31 cellular contexts compared by ENCODE assay signal in the genomic region with DNA sequence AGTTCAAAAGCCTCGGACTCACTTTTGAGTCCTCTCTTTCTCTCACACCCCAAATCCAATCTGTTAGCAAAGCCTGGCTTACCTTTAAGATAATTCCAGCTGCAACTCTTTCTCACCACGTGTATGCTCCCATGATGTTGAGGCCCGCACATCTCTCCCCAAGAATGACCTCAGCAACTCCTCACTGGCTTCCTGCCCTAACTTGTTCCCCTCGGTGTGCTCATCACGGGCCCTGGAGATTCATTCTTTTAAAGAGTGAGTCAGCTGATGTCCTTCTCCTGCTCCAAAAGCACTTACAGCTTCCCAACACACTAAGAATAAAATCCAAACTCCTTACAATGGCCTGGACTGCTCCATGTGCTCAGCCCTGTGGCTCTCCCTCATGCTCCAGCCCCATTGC.
DNase-seq lines count a peak whose midpoint lies in the region; ATAC-seq, FAIRE-seq and TF ChIP-seq lines count a peak whose summit lies in the region.
"Had no signal": no experiment of that assay in that cellular context is flagged by ENCODE, and none has a peak within 500 bp of the region (broad histone marks: within the 10 kb centered on the region; RNA-seq: fewer than 3 reads in every experiment).

No MANE protein-coding gene starts in this region.

- POLR2A ChIA-PET in activated CD8-positive, alpha-beta T cell treated with anti-CD3 and anti-CD28 coated beads for 36 hours (lab: Charles Lee), result no interaction called here

- peaks cover 10% of the 10 kb centered on the region; the same call in 1 of the 2 replicates for H3K4me1 Mint-ChIP-seq in HFFc6 (ENCODE audit: low read depth)
- peaks cover 6% of the 10 kb centered on the region for H3K4me1 Mint-ChIP-seq in astrocyte (ENCODE audit: low read depth, unreplicated experiment)
- no peaks in the 10 kb centered on the region for H3K4me1 Mint-ChIP-seq in activated naive CD8-positive, alpha-beta T cell treated with anti-CD3 and anti-CD28 coated beads for 36 hours
- H3K4me1 Mint-ChIP-seq in activated CD8-positive, alpha-beta T cell treated with anti-CD3 and anti-CD28 coated beads for 36 hours (ENCODE audit: low read depth), result no peaks in the 10 kb centered on the region
- no peaks in the 10 kb centered on the region for H3K4me1 Mint-ChIP-seq in activated T-cell treated with anti-CD3 and anti-CD28 coated beads, Interleukin-2, amount 50 U/mL, for 72 hours (ENCODE audit: low read depth)

- H3K27me3 Mint-ChIP-seq in HFFc6 (ENCODE audit: insufficient read depth), result no peaks in the 10 kb centered on the region; the same call in 1 of the 2 replicates
- H3K27me3 Mint-ChIP-seq in astrocyte (ENCODE audit: low read depth, unreplicated experiment), result no peaks in the 10 kb centered on the region
- no peaks in the 10 kb centered on the region for H3K27me3 Mint-ChIP-seq in activated naive CD8-positive, alpha-beta T cell treated with anti-CD3 and anti-CD28 coated beads for 36 hours
- H3K27me3 Mint-ChIP-seq in activated CD8-positive, alpha-beta T cell treated with anti-CD3 and anti-CD28 coated beads for 36 hours, result no peaks in the 10 kb centered on the region
- H3K27me3 Mint-ChIP-seq in activated T-cell treated with anti-CD3 and anti-CD28 coated beads, Interleukin-2, amount 50 U/mL, for 72 hours (ENCODE audit: low read depth), result no peaks in the 10 kb centered on the region
- H3K27me3 Mint-ChIP-seq: activated T-cell treated with anti-CD3 and anti-CD28 coated beads, Interleukin-2, amount 50 U/mL, for 24 hours; effector memory CD8-positive, alpha-beta T cell had no signal

- peak; percentile 56 for ATAC-seq in sciatic nerve
- ATAC-seq in activated CD8-positive, alpha-beta T cell treated with anti-CD3 and anti-CD28 coated beads for 36 hours, result no peak
- ATAC-seq in gastrocnemius medialis, result no peak
- no peak for ATAC-seq in activated T-cell treated with anti-CD3 and anti-CD28 coated beads, Interleukin-2, amount 50 U/mL, for 72 hours (replicated peaks in 1 of 2)
- ATAC-seq: effector memory CD8-positive, alpha-beta T cell; GM23338; heart left ventricle; PC-3; right cardiac atrium had no signal

- FAIRE-seq in astrocyte (lab: Jason Lieb, UNC), result no peak
- FAIRE-seq: keratinocyte had no signal

- in situ Hi-C loops in gastrocnemius medialis (cut with MboI; ENCODE audit: low sequenced_read_pairs in 4 of 4), result no loop called here

- no peak for TF ChIP-seq CTCF in AG10803 (conservative IDR thresholded peaks at IDR 0.05; ENCODE audit: low read length)
- TF ChIP-seq CTCF in HFFc6 (IDR thresholded peaks at IDR 0.05), result no peak
- no peak for TF ChIP-seq CTCF in astrocyte (IDR thresholded peaks at IDR 0.05; ENCODE audit: insufficient read depth, low read depth, low read length)
- no peak for TF ChIP-seq CTCF in activated CD8-positive, alpha-beta T cell treated with anti-CD3 and anti-CD28 coated beads for 36 hours (IDR thresholded peaks at IDR 0.05)
- no peak for TF ChIP-seq CTCF in gastrocnemius medialis (IDR thresholded peaks at IDR 0.05 in 4 of 5, conservative IDR thresholded peaks at IDR 0.05 in 1 of 5)

- TF ChIP-seq POLR2A in gastrocnemius medialis (IDR thresholded peaks at IDR 0.05), result no peak

- H3K36me3 ChIP-seq in astrocyte (ENCODE audit: insufficient read depth, low read length) (no peaks in the 10 kb centered on the region), gastrocnemius medialis (no peaks in the 10 kb centered on the region)
- H3K36me3 ChIP-seq: heart left ventricle, left ventricle myocardium inferior, transverse colon had no signal

- H2AFZ ChIP-seq in astrocyte (ENCODE audit: low read depth, low read length), result no peak overlapping the region
- H2AFZ ChIP-seq: GM23338 had no signal

- CTCF ChIA-PET in activated CD8-positive, alpha-beta T cell treated with anti-CD3 and anti-CD28 coated beads for 36 hours (lab: Charles Lee), result no interaction called here

- H3K9ac ChIP-seq in astrocyte (ENCODE audit: low read length), result no peak overlapping the region

- H3K79me2 ChIP-seq in astrocyte (ENCODE audit: insufficient read depth, low read length), result no peaks in the 10 kb centered on the region

- H3K4me3 ChIP-seq in AG10803 (ENCODE audit: low read length) (no peak overlapping the region), astrocyte (ENCODE audit: insufficient read depth, low read depth, low read length) (no peak overlapping the region), gastrocnemius medialis (no peak overlapping the region)
- H3K4me3 ChIP-seq: GM23338, heart left ventricle, left ventricle myocardium inferior, transverse colon had no signal

- H3K27ac Mint-ChIP-seq in HFFc6, result no peak overlapping the region
- H3K27ac Mint-ChIP-seq in astrocyte (ENCODE audit: unreplicated experiment), result peak overlapping the region; percentile 43
- no peak overlapping the region for H3K27ac Mint-ChIP-seq in activated naive CD8-positive, alpha-beta T cell treated with anti-CD3 and anti-CD28 coated beads for 36 hours
- H3K27ac Mint-ChIP-seq in activated CD8-positive, alpha-beta T cell treated with anti-CD3 and anti-CD28 coated beads for 36 hours, result no peak overlapping the region
- H3K27ac Mint-ChIP-seq in activated T-cell treated with anti-CD3 and anti-CD28 coated beads, Interleukin-2, amount 50 U/mL, for 72 hours, result no peak overlapping the region
- H3K27ac Mint-ChIP-seq: activated T-cell treated with anti-CD3 and anti-CD28 coated beads, Interleukin-2, amount 50 U/mL, for 24 hours; effector memory CD8-positive, alpha-beta T cell; GM23338 had no signal

- no peaks in the 10 kb centered on the region for H3K27me3 ChIP-seq in astrocyte (ENCODE audit: insufficient read depth, low read length)
- H3K27me3 ChIP-seq in gastrocnemius medialis, result no peaks in the 10 kb centered on the region
- H3K27me3 ChIP-seq: heart left ventricle, transverse colon had no signal

- H3K27ac ChIP-seq in astrocyte (ENCODE audit: low read depth, low read length) (no peak overlapping the region), gastrocnemius medialis (no peak overlapping the region)
- H3K27ac ChIP-seq: heart left ventricle, left ventricle myocardium inferior, transverse colon had no signal

- intact Hi-C loops in sciatic nerve (cut with DNase I), result no loop called here
- intact Hi-C loops in activated CD8-positive, alpha-beta T cell treated with anti-CD3 and anti-CD28 coated beads for 36 hours (cut with micrococcal nuclease), result no loop called here
- intact Hi-C loops in gastrocnemius medialis (cut with DNase I; ENCODE audit: low total_unique reads), result no loop called here

- H3K9me3 ChIP-seq in astrocyte (ENCODE audit: insufficient read depth, low read depth, low read length) (no peaks in the 10 kb centered on the region), gastrocnemius medialis (no peaks in the 10 kb centered on the region)

- H4K20me1 ChIP-seq in astrocyte (ENCODE audit: insufficient read depth, low read length), result no peaks in the 10 kb centered on the region

- DNase-seq in AG10803 (ENCODE audit: low read depth) (peak; percentile 71), HFFc6 (peak; percentile 17), astrocyte (ENCODE audit: low read depth) (peak; percentile 35), sciatic nerve (ENCODE audit: low spot score) (no peak), gastrocnemius medialis (no peak)
- DNase-seq in activated naive CD8-positive, alpha-beta T cell treated with anti-CD3 and anti-CD28 coated beads for 36 hours, result no peak
- no peak for DNase-seq in activated CD8-positive, alpha-beta T cell treated with anti-CD3 and anti-CD28 coated beads for 36 hours
- DNase-seq in activated T-cell treated with anti-CD3 and anti-CD28 coated beads, Interleukin-2, amount 50 U/mL, for 72 hours, result no peak
- DNase-seq: activated CD4-positive, alpha-beta T cell treated with anti-CD3 and anti-CD28 coated beads for 48 hours; activated gamma-delta T cell; activated T-cell treated with anti-CD3 and anti-CD28 coated beads, Interleukin-2, amount 50 U/mL, for 24 hours; C1 segment of cervical spinal cord; central memory CD4-positive, alpha-beta T cell; cortex of kidney; effector memory CD8-positive, alpha-beta T cell; erythroblast; GDM1; heart left ventricle; left ventricle myocardium inferior; mesendoderm; NCI-H1930; NCI-H524 treated with DMSO at 0.1 percent for 48 hours; NK-92 treated with Interleukin-12 subunit alpha and Interleukin-12 subunit beta, amount 100 ng/mL, for 24 hours; PC-3; posterior cingulate gyrus; right cardiac atrium; SHP77; stimulated activated CD4-positive, alpha-beta T cell treated with anti-CD3 and anti-CD28 coated beads, Interleukin-4, amount 100 ng/mL, for 24 hours; transverse colon had no signal

- H3K36me3 Mint-ChIP-seq in HFFc6 (ENCODE audit: low read depth) (no peaks in the 10 kb centered on the region), astrocyte (ENCODE audit: low read depth, unreplicated experiment) (no peaks in the 10 kb centered on the region)
- peaks cover 4% of the 10 kb centered on the region for H3K36me3 Mint-ChIP-seq in activated naive CD8-positive, alpha-beta T cell treated with anti-CD3 and anti-CD28 coated beads for 36 hours
- H3K36me3 Mint-ChIP-seq in activated CD8-positive, alpha-beta T cell treated with anti-CD3 and anti-CD28 coated beads for 36 hours (ENCODE audit: low read depth), result no peaks in the 10 kb centered on the region
- peaks cover 0 to 5% of the 10 kb centered on the region in 2 donors for H3K36me3 Mint-ChIP-seq in activated T-cell treated with anti-CD3 and anti-CD28 coated beads, Interleukin-2, amount 50 U/mL, for 72 hours (ENCODE audit: insufficient read depth in 2 of 2)

- H3K4me1 ChIP-seq in astrocyte (ENCODE audit: insufficient read depth, low read length) (no peaks in the 10 kb centered on the region), gastrocnemius medialis (no peaks in the 10 kb centered on the region)
- H3K4me1 ChIP-seq: heart left ventricle, left ventricle myocardium inferior, transverse colon had no signal

- no peak overlapping the region for H3K4me3 Mint-ChIP-seq in HFFc6
- H3K4me3 Mint-ChIP-seq in astrocyte (ENCODE audit: unreplicated experiment), result no peak overlapping the region
- H3K4me3 Mint-ChIP-seq in activated naive CD8-positive, alpha-beta T cell treated with anti-CD3 and anti-CD28 coated beads for 36 hours, result no peak overlapping the region
- H3K4me3 Mint-ChIP-seq in activated CD8-positive, alpha-beta T cell treated with anti-CD3 and anti-CD28 coated beads for 36 hours, result no peak overlapping the region
- H3K4me3 Mint-ChIP-seq in activated T-cell treated with anti-CD3 and anti-CD28 coated beads, Interleukin-2, amount 50 U/mL, for 72 hours, result no peak overlapping the region
- H3K4me3 Mint-ChIP-seq: activated T-cell treated with anti-CD3 and anti-CD28 coated beads, Interleukin-2, amount 50 U/mL, for 24 hours; effector memory CD8-positive, alpha-beta T cell; GM23338 had no signal

- H3K9me3 Mint-ChIP-seq in HFFc6 (peaks cover 17% of the 10 kb centered on the region; the same call in 1 of the 2 replicates), astrocyte (ENCODE audit: unreplicated experiment) (peaks cover 6% of the 10 kb centered on the region)
- H3K9me3 Mint-ChIP-seq in activated naive CD8-positive, alpha-beta T cell treated with anti-CD3 and anti-CD28 coated beads for 36 hours, result peaks cover 11% of the 10 kb centered on the region
- peaks cover 2% of the 10 kb centered on the region for H3K9me3 Mint-ChIP-seq in activated CD8-positive, alpha-beta T cell treated with anti-CD3 and anti-CD28 coated beads for 36 hours
- H3K9me3 Mint-ChIP-seq in activated T-cell treated with anti-CD3 and anti-CD28 coated beads, Interleukin-2, amount 50 U/mL, for 72 hours, result peaks cover 14 to 20% of the 10 kb centered on the region in 2 donors

- H3K4me2 ChIP-seq in astrocyte (ENCODE audit: low read length), result no peak overlapping the region
- H3K4me2 ChIP-seq: GM23338 had no signal

Comparison
In these comparisons a context has a peak if more than half of its experiments do, and no peak if none do; other contexts are left out.
1. DNase-seq: peak in AG10803 (single experiment), HFFc6 (single experiment) and astrocyte (single experiment); none in sciatic nerve (single experiment), activated naive CD8-positive, alpha-beta T cell treated with anti-CD3 and anti-CD28 coated beads for 36 hours (single experiment), activated CD8-positive, alpha-beta T cell treated with anti-CD3 and anti-CD28 coated beads for 36 hours (single experiment), gastrocnemius medialis (0 of 2) and activated T-cell treated with anti-CD3 and anti-CD28 coated beads, Interleukin-2, amount 50 U/mL, for 72 hours (0 of 2).